ENCODE assay signal across 14 cellular contexts in genomic region chr13:69579351-69579750, GRCh38.
DNase-seq lines count a peak whose midpoint lies in the region; ATAC-seq and TF ChIP-seq lines count a peak whose summit lies in the region.
"Had no signal": no experiment of that assay in that cellular context is flagged by ENCODE, and none has a peak within 500 bp of the region (broad histone marks: within the 10 kb centered on the region; RNA-seq: fewer than 3 reads in every experiment).

No MANE protein-coding gene starts in this region.

- no peak overlapping the region for H2BK12ac ChIP-seq in mesenchymal stem cell (ENCODE audit: low read length in 2 of 2)

- H3K36me3 Mint-ChIP-seq in T-cell, result no peaks in the 10 kb centered on the region
- H3K36me3 Mint-ChIP-seq: activated CD8-positive, alpha-beta memory T cell treated with anti-CD3 and anti-CD28 coated beads, Interleukin-2, amount 10 ng/mL, durations not matched to agents 7 days and 5 days had no signal

- no peaks in the 10 kb centered on the region for H3K27me3 Mint-ChIP-seq in T-cell
- H3K27me3 Mint-ChIP-seq: activated CD8-positive, alpha-beta memory T cell treated with anti-CD3 and anti-CD28 coated beads, Interleukin-2, amount 10 ng/mL, durations not matched to agents 7 days and 5 days had no signal

- H3K9me2 ChIP-seq in Loucy (replicated peaks; ENCODE audit: low read depth, low read length), result no peaks in the 10 kb centered on the region

- POLR2A ChIA-PET in T-cell (lab: Charles Lee), result no interaction called here

- no peak overlapping the region for H3K9ac ChIP-seq in Loucy (ENCODE audit: low read depth, low read length, poor library complexity, severe bottlenecking)
- H3K9ac ChIP-seq in mesenchymal stem cell (ENCODE audit: low read length), result no peak overlapping the region
- H3K9ac ChIP-seq: parathyroid adenoma had no signal

- no peaks in the 10 kb centered on the region for H3K79me1 ChIP-seq in mesenchymal stem cell (replicated peaks; ENCODE audit: low read length, poor library complexity, severe bottlenecking)

- H2BK120ac ChIP-seq in mesenchymal stem cell (ENCODE audit: low read depth, low read length), result no peak overlapping the region

- no peak overlapping the region for H3K4ac ChIP-seq in mesenchymal stem cell (ENCODE audit: low read depth in 1 of 2, low read length in 2 of 2)

- TF ChIP-seq CTCF in GM12865 (IDR thresholded peaks at IDR 0.05; ENCODE audit: insufficient read depth, low read depth, low read length, missing control alignments) (peak; percentile 6), Loucy (conservative IDR thresholded peaks at IDR 0.05; ENCODE audit: low read length) (peak; percentile 46), right atrium auricular region (IDR thresholded peaks at IDR 0.05) (no peak), ovary (IDR thresholded peaks at IDR 0.05) (no peak)

- no peak overlapping the region for H3K23ac ChIP-seq in mesenchymal stem cell (ENCODE audit: low read length in 2 of 2)

- no peak overlapping the region for H2BK5ac ChIP-seq in mesenchymal stem cell (ENCODE audit: low read depth, low read length, poor library complexity, severe bottlenecking)

- no peak for TF ChIP-seq POLR2A in ovary (IDR thresholded peaks at IDR 0.05)

- H3K27ac ChIP-seq in mesenchymal stem cell (ENCODE audit: low read length, poor library complexity, severe bottlenecking) (no peak overlapping the region), right atrium auricular region (no peak overlapping the region), ovary (no peak overlapping the region)
- H3K27ac ChIP-seq: parathyroid adenoma, SJSA1 had no signal

- ATAC-seq in SK-N-SH treated with all-trans-retinoic acid at 6 μM for 48 hours (peak; percentile 65), T-cell (replicated peaks in 1 of 4) (no peak)
- ATAC-seq: activated CD8-positive, alpha-beta memory T cell treated with anti-CD3 and anti-CD28 coated beads, Interleukin-2, amount 10 ng/mL, durations not matched to agents 7 days and 5 days had no signal

- no peaks in the 10 kb centered on the region for H3K4me1 ChIP-seq in Loucy (ENCODE audit: insufficient read depth, low read length, poor library complexity, severe bottlenecking)
- peaks cover 2% of the 10 kb centered on the region for H3K4me1 ChIP-seq in mesenchymal stem cell (ENCODE audit: control insufficient read depth, insufficient read depth, low read depth, low read length)
- H3K4me1 ChIP-seq in right atrium auricular region, result no peaks in the 10 kb centered on the region
- no peaks in the 10 kb centered on the region for H3K4me1 ChIP-seq in ovary (ENCODE audit: insufficient read depth)
- H3K4me1 ChIP-seq: parathyroid adenoma, SJSA1 had no signal

- H3K4me3 ChIP-seq in GM12865 (ENCODE audit: low read depth, low read length) (no peak overlapping the region), Loucy (ENCODE audit: low read length, poor library complexity, severe bottlenecking) (no peak overlapping the region), mesenchymal stem cell (ENCODE audit: insufficient read depth in 1 of 2, low read depth in 1 of 2, low read length in 2 of 2) (no peak overlapping the region), right atrium auricular region (no peak overlapping the region), ovary (no peak overlapping the region)
- H3K4me3 ChIP-seq: SJSA1 had no signal

- H3K4me1 Mint-ChIP-seq in T-cell, result no peaks in the 10 kb centered on the region
- H3K4me1 Mint-ChIP-seq: activated CD8-positive, alpha-beta memory T cell treated with anti-CD3 and anti-CD28 coated beads, Interleukin-2, amount 10 ng/mL, durations not matched to agents 7 days and 5 days had no signal

- H3K36me3 ChIP-seq in Loucy (ENCODE audit: insufficient read depth, low read length) (no peaks in the 10 kb centered on the region), mesenchymal stem cell (ENCODE audit: control insufficient read depth in 1 of 2, insufficient read depth in 2 of 2, low read depth in 1 of 2, low read length in 2 of 2) (no peaks in the 10 kb centered on the region), right atrium auricular region (no peaks in the 10 kb centered on the region), ovary (no peaks in the 10 kb centered on the region)
- H3K36me3 ChIP-seq: SJSA1 had no signal

- H3K4me3 Mint-ChIP-seq in T-cell, result no peak overlapping the region
- H3K4me3 Mint-ChIP-seq: activated CD8-positive, alpha-beta memory T cell treated with anti-CD3 and anti-CD28 coated beads, Interleukin-2, amount 10 ng/mL, durations not matched to agents 7 days and 5 days had no signal

- no peaks in the 10 kb centered on the region for H3K79me2 ChIP-seq in Loucy (ENCODE audit: insufficient read depth, low read length)
- H3K79me2 ChIP-seq: parathyroid adenoma had no signal

- H3K4me2 ChIP-seq in Loucy (ENCODE audit: low read depth, low read length, poor library complexity, severe bottlenecking), result no peak overlapping the region
- no peak overlapping the region for H3K4me2 ChIP-seq in mesenchymal stem cell (ENCODE audit: low read length, poor library complexity, severe bottlenecking)

- CTCF ChIA-PET in T-cell (lab: Charles Lee), result no interaction called here

- H4K91ac ChIP-seq in mesenchymal stem cell (ENCODE audit: low read length), result no peak overlapping the region

- H2AFZ ChIP-seq in Loucy (ENCODE audit: low read length), result no peak overlapping the region
- H2AFZ ChIP-seq in mesenchymal stem cell (ENCODE audit: low read depth, low read length), result no peak overlapping the region
- H2AFZ ChIP-seq: parathyroid adenoma had no signal

- H3F3A ChIP-seq in Loucy (ENCODE audit: low read depth), result no peaks in the 10 kb centered on the region

- H4K8ac ChIP-seq in mesenchymal stem cell (ENCODE audit: low read length), result no peak overlapping the region

- H2AK5ac ChIP-seq in mesenchymal stem cell (ENCODE audit: low read length, severe bottlenecking), result no peak overlapping the region

- H2BK15ac ChIP-seq in mesenchymal stem cell (ENCODE audit: low read depth, poor library complexity, severe bottlenecking), result no peak overlapping the region

- peaks cover 11 to 21% (median 18%) of the 10 kb centered on the region in 3 donors for H3K9me3 Mint-ChIP-seq in T-cell

- no peaks in the 10 kb centered on the region for H4K20me1 ChIP-seq in Loucy (ENCODE audit: insufficient read depth, low read length, poor library complexity, severe bottlenecking)

- H3K18ac ChIP-seq in mesenchymal stem cell (ENCODE audit: low read depth in 1 of 2, low read length in 2 of 2), result no peak overlapping the region

- no peak overlapping the region for H3K27ac Mint-ChIP-seq in T-cell
- H3K27ac Mint-ChIP-seq: activated CD8-positive, alpha-beta memory T cell treated with anti-CD3 and anti-CD28 coated beads, Interleukin-2, amount 10 ng/mL, durations not matched to agents 7 days and 5 days had no signal

- no peak for DNase-seq in GM12865 (ENCODE audit: low read depth)
- DNase-seq in mesenchymal stem cell, result peak; percentile 27
- no peak for DNase-seq in right atrium auricular region (ENCODE audit: low spot score)
- DNase-seq in T-cell, result no peak
- no peak for DNase-seq in activated CD8-positive, alpha-beta memory T cell treated with anti-CD3 and anti-CD28 coated beads, Interleukin-2, amount 50 U/mL, for 4 hours
- DNase-seq in ovary, result no peak
- DNase-seq: activated CD8-positive, alpha-beta memory T cell treated with anti-CD3 and anti-CD28 coated beads, Interleukin-2, amount 10 ng/mL, durations not matched to agents 7 days and 5 days; amniotic stem cell; DMS79; NCI-H1694 treated with DMSO at 0.1 percent for 48 hours had no signal

- intact Hi-C loops in ovary (cut with DNase I), result no loop called here

- H3K14ac ChIP-seq in mesenchymal stem cell (ENCODE audit: low read length in 2 of 2), result no peak overlapping the region

- H3K27me3 ChIP-seq in Loucy (ENCODE audit: insufficient read depth, low read length, poor library complexity, severe bottlenecking) (no peaks in the 10 kb centered on the region), mesenchymal stem cell (ENCODE audit: control insufficient read depth in 1 of 2, insufficient read depth in 1 of 2, low read length in 2 of 2) (no peaks in the 10 kb centered on the region), right atrium auricular region (no peaks in the 10 kb centered on the region), ovary (no peaks in the 10 kb centered on the region)
- H3K27me3 ChIP-seq: SJSA1 had no signal

- no peak for TF ChIP-seq EP300 in ovary (IDR thresholded peaks at IDR 0.05)

- H3K9me3 ChIP-seq in Loucy (ENCODE audit: insufficient read depth, low read depth, low read length), result no peaks in the 10 kb centered on the region
- no peaks in the 10 kb centered on the region for H3K9me3 ChIP-seq in mesenchymal stem cell (ENCODE audit: control insufficient read depth, low read length)
- no peaks in the 10 kb centered on the region for H3K9me3 ChIP-seq in right atrium auricular region
- H3K9me3 ChIP-seq in ovary, result no peaks in the 10 kb centered on the region
- H3K9me3 ChIP-seq: SJSA1 had no signal

TF ChIP-seq in SK-N-SH treated with all-trans-retinoic acid at 6 μM for 48 hours, 23 proteins besides CTCF, POLR2A, EP300 and RAD21:
- TF ChIP-seq CREB5 (CRISPR knock-in tag; IDR thresholded peaks at IDR 0.05; ENCODE audit: low read depth) (no peak), ZC3H10 (CRISPR knock-in tag; IDR thresholded peaks at IDR 0.05) (no peak), BACH2 (CRISPR knock-in tag; IDR thresholded peaks at IDR 0.05; ENCODE audit: borderline replicate concordance) (no peak)
TF ChIP-seq in SK-N-SH treated with all-trans-retinoic acid at 6 μM for 48 hours: peak in this region for 0.

Comparison
In these comparisons a context has a peak if more than half of its experiments do, and no peak if none do; other contexts are left out.
1. CTCF ChIP-seq: peak in GM12865 (single experiment) and Loucy (single experiment); none in right atrium auricular region (0 of 2) and ovary (0 of 3).